Comparison of ENCODE assay signal across 24 cellular contexts in the genomic region with DNA sequence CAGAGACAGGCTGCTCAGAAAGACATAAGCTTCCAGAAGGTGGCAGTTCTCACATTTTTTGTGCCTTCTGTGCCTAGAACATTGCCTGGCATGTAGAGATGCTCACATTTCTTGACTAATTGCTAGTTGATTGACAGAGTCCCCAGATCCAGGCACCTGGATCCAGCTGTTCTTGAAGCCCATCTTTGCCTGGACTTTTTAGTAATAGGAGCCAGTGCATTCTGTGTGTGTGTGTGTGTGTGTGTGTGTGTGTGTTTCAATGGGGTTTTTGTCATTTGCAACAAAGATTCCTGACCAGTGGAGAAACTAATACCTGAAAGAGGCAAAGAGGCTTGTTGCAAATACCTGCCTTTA. TPM values are rescaled to one million over a fixed set of nuclear protein-coding genes. Genes with fewer than 3 reads are reported as not detected.
DNase-seq lines count a peak whose midpoint lies in the region; TF ChIP-seq lines count a peak whose summit lies in the region.
"Had no signal": no experiment of that assay in that cellular context is flagged by ENCODE, and none has a peak within 500 bp of the region (broad histone marks: within the 10 kb centered on the region; RNA-seq: fewer than 3 reads in every experiment).

No MANE protein-coding gene starts in this region.

- H3K36me3 ChIP-seq in SK-N-MC (ENCODE audit: insufficient read depth, low read length) = no peaks in the 10 kb centered on the region
- H3K36me3 ChIP-seq in esophagus squamous epithelium = no peaks in the 10 kb centered on the region
- H3K36me3 ChIP-seq: SJCRH30 had no signal

- H3K36me3 Mint-ChIP-seq in osteocyte (ENCODE audit: unreplicated experiment) (no peaks in the 10 kb centered on the region), type B pancreatic cell (no peaks in the 10 kb centered on the region)
- H3K36me3 Mint-ChIP-seq: activated naive CD4-positive, alpha-beta T cell treated with anti-CD3 and anti-CD28 coated beads, Interleukin-2, amount 10 ng/mL, durations not matched to agents 7 days and 5 days had no signal

- no peak for TF ChIP-seq POLR2A in esophagus squamous epithelium (IDR thresholded peaks at IDR 0.05)

- H3K9me3 ChIP-seq in SK-N-MC (ENCODE audit: low read depth, low read length) = no peaks in the 10 kb centered on the region
- H3K9me3 ChIP-seq in esophagus squamous epithelium = no peaks in the 10 kb centered on the region
- H3K9me3 ChIP-seq: SJCRH30, testis had no signal

- peaks cover 0 to 12% (median 0%) of the 10 kb centered on the region in 4 donors for H3K27me3 ChIP-seq in esophagus squamous epithelium
- H3K27me3 ChIP-seq: testis had no signal

- H3K9ac ChIP-seq in SK-N-MC (ENCODE audit: insufficient read length) = no peak overlapping the region

- H3K27me3 Mint-ChIP-seq in osteocyte (ENCODE audit: unreplicated experiment) (no peaks in the 10 kb centered on the region), type B pancreatic cell (peaks cover 7% of the 10 kb centered on the region)

- no peak overlapping the region for H3K4me3 Mint-ChIP-seq in osteocyte (ENCODE audit: unreplicated experiment)
- no peak overlapping the region for H3K4me3 Mint-ChIP-seq in type B pancreatic cell
- H3K4me3 Mint-ChIP-seq: activated CD4-positive, alpha-beta T cell treated with anti-CD3 and anti-CD28 coated beads for 36 hours; activated CD8-positive, alpha-beta T cell treated with anti-CD3 and anti-CD28 coated beads for 36 hours; activated naive CD4-positive, alpha-beta T cell treated with anti-CD3 and anti-CD28 coated beads, Interleukin-2, amount 10 ng/mL, durations not matched to agents 7 days and 5 days had no signal

- H3K27ac ChIP-seq in SK-N-MC (peak overlapping the region; percentile 50), esophagus squamous epithelium (peak overlapping the region in 3 of 4 donors; percentile 88 to 93 (median 88))
- H3K27ac ChIP-seq: epithelial cell of prostate, SJCRH30, testis had no signal

- TF ChIP-seq CTCF in esophagus squamous epithelium (IDR thresholded peaks at IDR 0.05) (no peak), osteocyte (IDR thresholded peaks at IDR 0.05) (no peak), type B pancreatic cell (conservative IDR thresholded peaks at IDR 0.05) (no peak)

- DNase-seq in SK-N-MC (ENCODE audit: low read depth, low spot score) (no peak), esophagus squamous epithelium (lab: John Stamatoyannopoulos, UW) (no peak), osteocyte (ENCODE audit: extremely low spot score, unreplicated experiment) (no peak), type B pancreatic cell (ENCODE audit: extremely low spot score, unreplicated experiment) (no peak), COLO668 (lab: John Stamatoyannopoulos, UW; ENCODE audit: unreplicated experiment) (no peak), GM03348 (ENCODE audit: low spot score) (no peak)
- no peak for DNase-seq in activated CD4-positive, CD25-positive, alpha-beta regulatory T cell treated with anti-CD3 and anti-CD28 coated beads, Interleukin-2, amount 50 U/mL, for 72 hours
- DNase-seq: activated CD4-positive, alpha-beta T cell treated with anti-CD3 and anti-CD28 coated beads for 36 hours; activated CD8-positive, alpha-beta T cell treated with anti-CD3 and anti-CD28 coated beads for 36 hours; activated naive CD4-positive, alpha-beta T cell treated with anti-CD3 and anti-CD28 coated beads, Interleukin-2, amount 10 ng/mL, durations not matched to agents 7 days and 5 days; GDM1; mesendoderm; NCI-H1930; stimulated activated naive CD4-positive, alpha-beta T cell treated with Interleukin-2 at 50 U/mL for 16 hours; T-helper 9 cell had no signal

- peaks cover 60% of the 10 kb centered on the region for H3K4me1 Mint-ChIP-seq in osteocyte (ENCODE audit: unreplicated experiment)
- peaks cover 20% of the 10 kb centered on the region for H3K4me1 Mint-ChIP-seq in type B pancreatic cell (ENCODE audit: unreplicated experiment)
- H3K4me1 Mint-ChIP-seq: activated CD4-positive, alpha-beta T cell treated with anti-CD3 and anti-CD28 coated beads for 36 hours; activated naive CD4-positive, alpha-beta T cell treated with anti-CD3 and anti-CD28 coated beads, Interleukin-2, amount 10 ng/mL, durations not matched to agents 7 days and 5 days had no signal

- H3K9me3 Mint-ChIP-seq in osteocyte (ENCODE audit: unreplicated experiment) (no peaks in the 10 kb centered on the region), type B pancreatic cell (no peaks in the 10 kb centered on the region)
- H3K9me3 Mint-ChIP-seq: activated CD8-positive, alpha-beta T cell treated with anti-CD3 and anti-CD28 coated beads for 36 hours; activated naive CD4-positive, alpha-beta T cell treated with anti-CD3 and anti-CD28 coated beads, Interleukin-2, amount 10 ng/mL, durations not matched to agents 7 days and 5 days had no signal

- intact Hi-C loops in esophagus squamous epithelium (cut with DNase I) = no loop called here

- H3K4me1 ChIP-seq in esophagus squamous epithelium = peaks cover 5 to 54% (median 44%) of the 10 kb centered on the region in 3 donors

- H3K27ac Mint-ChIP-seq in osteocyte (ENCODE audit: unreplicated experiment) = peak overlapping the region; percentile 97
- peak overlapping the region; percentile 53 for H3K27ac Mint-ChIP-seq in type B pancreatic cell
- H3K27ac Mint-ChIP-seq: activated CD4-positive, alpha-beta T cell treated with anti-CD3 and anti-CD28 coated beads for 36 hours; activated CD8-positive, alpha-beta T cell treated with anti-CD3 and anti-CD28 coated beads for 36 hours; activated naive CD4-positive, alpha-beta T cell treated with anti-CD3 and anti-CD28 coated beads, Interleukin-2, amount 10 ng/mL, durations not matched to agents 7 days and 5 days had no signal

- H3K4me3 ChIP-seq in SK-N-MC (peak overlapping the region; percentile 52; the same call in 1 of the 2 replicates), esophagus squamous epithelium (no peak overlapping the region)
- H3K4me3 ChIP-seq: SJCRH30, testis had no signal

RNA-seq across cellular contexts. Expression of a gene that starts 15.1 kb away (rescaled TPM):
- 10 to 100 TPM in 1 of 4 donors, 1 to 10 TPM in 3; 1.3 to 14.3 (median 6.1) TPM for total RNA-seq in esophagus squamous epithelium
- 7.0 and 8.4 TPM in 2 replicates for total RNA-seq in osteocyte
- 0.43 and 1.4 TPM in 2 replicates for total RNA-seq in type B pancreatic cell (ENCODE audit: low replicate concordance)
- total RNA-seq: activated CD4-positive, alpha-beta T cell treated with anti-CD3 and anti-CD28 coated beads for 36 hours; activated CD8-positive, alpha-beta T cell treated with anti-CD3 and anti-CD28 coated beads for 36 hours; myocyte; OCI-LY7; pulmonary artery endothelial cell had no signal

RNA-seq across cellular contexts. Expression of a gene that starts 17.2 kb away (rescaled TPM):
- not detected for total RNA-seq in esophagus squamous epithelium
- not detected in 2 replicates for total RNA-seq in osteocyte
- not detected in 2 replicates for total RNA-seq in type B pancreatic cell (ENCODE audit: low replicate concordance)
- total RNA-seq: activated CD4-positive, alpha-beta T cell treated with anti-CD3 and anti-CD28 coated beads for 36 hours; activated CD8-positive, alpha-beta T cell treated with anti-CD3 and anti-CD28 coated beads for 36 hours; HT-29; left ventricle myocardium superior; myocyte; OCI-LY7; pulmonary artery endothelial cell; SJCRH30; skeletal muscle tissue; testis had no signal

RNA-seq across cellular contexts. Expression of a gene that starts 50.8 kb away (rescaled TPM):
- 10 to 100 TPM in 2 of 4 donors, 1 to 10 TPM in 2; 7.9 to 12.0 (median 9.1) TPM for total RNA-seq in esophagus squamous epithelium
- 21.0 and 22.4 TPM in 2 replicates for total RNA-seq in osteocyte
- total RNA-seq in type B pancreatic cell (ENCODE audit: low replicate concordance) = 19.5 and 20.7 TPM in 2 replicates
